21 cellular contexts compared by ENCODE assay signal in genomic region chr4:72591547-72591946, GRCh38. TPM values are rescaled to one million over a fixed set of nuclear protein-coding genes. Genes with fewer than 3 reads are reported as not detected.
DNase-seq lines count a peak whose midpoint lies in the region; FAIRE-seq and TF ChIP-seq lines count a peak whose summit lies in the region.
"Had no signal": no experiment of that assay in that cellular context is flagged by ENCODE, and none has a peak within 500 bp of the region (broad histone marks: within the 10 kb centered on the region; RNA-seq: fewer than 3 reads in every experiment).

No MANE protein-coding gene starts in this region.

- no peaks in the 10 kb centered on the region for H3K36me3 ChIP-seq in adipocyte (ENCODE audit: control insufficient read depth, insufficient read depth, low read length, severe bottlenecking)
- H3K36me3 ChIP-seq in esophagus squamous epithelium: no peaks in the 10 kb centered on the region
- H3K36me3 ChIP-seq in kidney (ENCODE audit: control insufficient read depth in 1 of 2, insufficient read depth in 2 of 2, low read length in 2 of 2): no peaks in the 10 kb centered on the region
- H3K36me3 ChIP-seq: BLaER1 treated with 17β-estradiol and CSF1 and Interleukin-3, amounts not matched to agents 10 nM and 100 nM; HAP-1 had no signal

- no peak overlapping the region for H3K4me3 ChIP-seq in adipocyte (ENCODE audit: low read length)
- H3K4me3 ChIP-seq in fibroblast of mammary gland (ENCODE audit: control insufficient read depth, low read depth, low read length): no peak overlapping the region
- no peak overlapping the region for H3K4me3 ChIP-seq in esophagus squamous epithelium
- no peak overlapping the region for H3K4me3 ChIP-seq in kidney (ENCODE audit: low read length in 2 of 2)
- H3K4me3 ChIP-seq: BLaER1 treated with 17β-estradiol and CSF1 and Interleukin-3, amounts not matched to agents 10 nM and 100 nM; HAP-1 had no signal

- H3K27ac ChIP-seq in esophagus squamous epithelium (no peak overlapping the region), kidney (ENCODE audit: low read depth in 2 of 2, low read length in 2 of 2) (no peak overlapping the region)
- H3K27ac ChIP-seq: BLaER1 treated with 17β-estradiol and CSF1 and Interleukin-3, amounts not matched to agents 10 nM and 100 nM; HL-60 had no signal

- H3K9me3 ChIP-seq in adipocyte (ENCODE audit: control insufficient read depth, low read length) (no peaks in the 10 kb centered on the region), esophagus squamous epithelium (no peaks in the 10 kb centered on the region), kidney (ENCODE audit: control insufficient read depth in 1 of 2, low read length in 2 of 2) (no peaks in the 10 kb centered on the region)
- H3K9me3 ChIP-seq: HAP-1 had no signal

- in situ Hi-C loops in GM13977 (cut with MboI; ENCODE audit: low pct_unique_long_range_greater_than_20kb, low sequenced_read_pairs, unreplicated experiment): no loop called here

- TF ChIP-seq POLR2A in esophagus squamous epithelium (IDR thresholded peaks at IDR 0.05): no peak

- H3K9ac ChIP-seq in adipocyte (ENCODE audit: low read length) (no peak overlapping the region), kidney (ENCODE audit: low read length in 2 of 2) (no peak overlapping the region)
- H3K9ac ChIP-seq: BLaER1 treated with 17β-estradiol and CSF1 and Interleukin-3, amounts not matched to agents 10 nM and 100 nM had no signal

- peak; percentile 30 for DNase-seq in EH (ENCODE audit: low read depth)
- DNase-seq in adipocyte (ENCODE audit: low read depth): peak; percentile 70
- peak; percentile 47 for DNase-seq in fibroblast of mammary gland (ENCODE audit: low read depth)
- no peak for DNase-seq in GM13977 (ENCODE audit: low spot score)
- DNase-seq in NCI-H82 treated with DMSO at 0.1 percent for 48 hours (lab: John Stamatoyannopoulos, UW; ENCODE audit: unreplicated experiment): no peak
- no peak for DNase-seq in esophagus squamous epithelium (lab: John Stamatoyannopoulos, UW)
- no peak for DNase-seq in kidney
- DNase-seq: ACHN; CD8-positive, alpha-beta memory T cell; DMS 273 treated with DMSO at 0.1 percent for 48 hours; KBM-7; NCI-H1436 treated with DMSO at 0.1 percent for 48 hours; NCI-H2029 treated with DMSO at 0.1 percent for 48 hours; NCI-H2171 treated with DMSO at 0.1 percent for 48 hours; NCI-H748 treated with DMSO at 0.1 percent for 48 hours; PC-3; T-cell had no signal

- no peak for FAIRE-seq in kidney (lab: Jason Lieb, UNC)
- FAIRE-seq: GM19239 had no signal

- H3K27me3 ChIP-seq in adipocyte (replicated peaks; ENCODE audit: control insufficient read depth, insufficient read depth, low read length) (no peaks in the 10 kb centered on the region), esophagus squamous epithelium (no peaks in the 10 kb centered on the region)
- H3K27me3 ChIP-seq: BLaER1 treated with 17β-estradiol and CSF1 and Interleukin-3, amounts not matched to agents 10 nM and 100 nM had no signal

- H3K4me1 ChIP-seq in adipocyte (ENCODE audit: control insufficient read depth, insufficient read depth, low read length): peaks cover 24% of the 10 kb centered on the region
- H3K4me1 ChIP-seq in esophagus squamous epithelium: no peaks in the 10 kb centered on the region
- no peaks in the 10 kb centered on the region for H3K4me1 ChIP-seq in kidney (ENCODE audit: control insufficient read depth in 1 of 2, insufficient read depth in 1 of 2, low read depth in 1 of 2, low read length in 2 of 2)
- H3K4me1 ChIP-seq: BLaER1 treated with 17β-estradiol and CSF1 and Interleukin-3, amounts not matched to agents 10 nM and 100 nM; HAP-1 had no signal

- intact Hi-C loops in esophagus squamous epithelium (cut with DNase I): no loop called here
- intact Hi-C loops in kidney (cut with DNase I): no loop called here

- TF ChIP-seq CTCF in fibroblast of mammary gland (conservative IDR thresholded peaks at IDR 0.05; ENCODE audit: control insufficient read depth, insufficient read depth, low read depth, low read length): no peak
- TF ChIP-seq CTCF in GM13977 (IDR thresholded peaks at IDR 0.05; ENCODE audit: extremely low read depth, insufficient read depth, missing control alignments): no peak
- TF ChIP-seq CTCF in esophagus squamous epithelium (IDR thresholded peaks at IDR 0.05): no peak
- no peak for TF ChIP-seq CTCF in kidney (IDR thresholded peaks at IDR 0.05; ENCODE audit: borderline replicate concordance, extremely low read depth, insufficient read depth)

- 32 to 33% methylated on average over 3 of the region's 3 CpGs for WGBS in esophagus squamous epithelium, 2 donors

RNA-seq across cellular contexts. Expression of gene ADAMTS3, which starts 22.5 kb away (rescaled TPM):
- total RNA-seq in esophagus squamous epithelium (under 1 TPM in 3 of 4 donors, not detected in 1; 0.15 to 0.57 (median 0.18) TPM), kidney (4.2 TPM)
- 0.56 TPM for polyA plus RNA-seq in kidney (ENCODE audit: insufficient read depth, low read depth, low replicate concordance)
- total RNA-seq: CD8-positive, alpha-beta memory T cell; T-cell had no signal
- polyA plus RNA-seq: CD8-positive, alpha-beta memory T cell had no signal

Comparison
In these comparisons a context has a peak if more than half of its experiments do, and no peak if none do; other contexts are left out.
1. DNase-seq: peak in EH (single experiment), adipocyte (single experiment) and fibroblast of mammary gland (single experiment); none in GM13977 (single experiment), NCI-H82 treated with DMSO at 0.1 percent for 48 hours (single experiment), esophagus squamous epithelium (single experiment) and kidney (single experiment).